29 cellular contexts compared by ENCODE assay signal in genomic region chr13:97852181-97852874, GRCh38.
"Had no signal": no experiment of that assay in that cellular context is flagged by ENCODE, and none has a peak within 500 bp of the region (broad histone marks: within the 10 kb centered on the region; RNA-seq: fewer than 3 reads in every experiment).

No MANE protein-coding gene starts in this region.

- H3K36me3 ChIP-seq: WERI-Rb-1 had no signal

- H3K27me3 Mint-ChIP-seq: activated B cell treated with CpG ODN at 0.5 μM for 24 hours; activated CD4-positive, alpha-beta T cell treated with anti-CD3 and anti-CD28 coated beads, Interleukin-2, amount 10 ng/mL, durations not matched to agents 7 days and 5 days had no signal

- H3K4me1 Mint-ChIP-seq: activated CD4-positive, alpha-beta memory T cell treated with anti-CD3 and anti-CD28 coated beads, Interleukin-2, amount 10 ng/mL, durations not matched to agents 7 days and 5 days; activated CD4-positive, alpha-beta T cell treated with anti-CD3 and anti-CD28 coated beads for 36 hours; activated CD4-positive, alpha-beta T cell treated with anti-CD3 and anti-CD28 coated beads, Interleukin-2, amount 10 ng/mL, durations not matched to agents 7 days and 5 days; activated T-helper 17 cell treated with anti-CD3 and anti-CD28 coated beads, Interleukin-2, amount 50 U/mL, for 72 hours had no signal

- ATAC-seq: activated CD4-positive, alpha-beta T cell treated with anti-CD3 and anti-CD28 coated beads for 36 hours; activated CD4-positive, CD25-positive, alpha-beta regulatory T cell treated with anti-CD3 and anti-CD28 coated beads, Interleukin-2, amount 50 U/mL, for 24 hours; activated T-cell treated with anti-CD3 and anti-CD28 coated beads, Interleukin-2, amount 50 U/mL, for 4 hours; activated T-helper 17 cell treated with anti-CD3 and anti-CD28 coated beads, Interleukin-2, amount 50 U/mL, for 72 hours; body of pancreas; effector memory CD8-positive, alpha-beta T cell had no signal

- H3K4me3 Mint-ChIP-seq: activated B cell treated with CpG ODN at 0.5 μM for 24 hours; activated CD4-positive, alpha-beta memory T cell treated with anti-CD3 and anti-CD28 coated beads, Interleukin-2, amount 10 ng/mL, durations not matched to agents 7 days and 5 days; activated CD4-positive, alpha-beta T cell treated with anti-CD3 and anti-CD28 coated beads for 36 hours; activated CD4-positive, alpha-beta T cell treated with anti-CD3 and anti-CD28 coated beads, Interleukin-2, amount 10 ng/mL, durations not matched to agents 7 days and 5 days; activated naive CD8-positive, alpha-beta T cell; activated T-cell treated with anti-CD3 and anti-CD28 coated beads, Interleukin-2, amount 50 U/mL, for 4 hours; activated T-helper 17 cell treated with anti-CD3 and anti-CD28 coated beads, Interleukin-2, amount 50 U/mL, for 72 hours; effector memory CD8-positive, alpha-beta T cell; T-helper 1 cell treated with Interleukin-12 subunit alpha and Interleukin-12 subunit beta and Interleukin-4 antibody, amounts not matched to agents 30 μg/mL and 1 μg/mL, for 36 hours had no signal

- H3K27me3 ChIP-seq: body of pancreas had no signal

- DNase-seq: activated B cell treated with CpG ODN at 0.5 μM for 24 hours; activated CD4-positive, alpha-beta memory T cell treated with anti-CD3 and anti-CD28 coated beads, Interleukin-2, amount 10 ng/mL, durations not matched to agents 7 days and 5 days; activated CD4-positive, alpha-beta T cell treated with anti-CD3 and anti-CD28 coated beads for 36 hours; activated CD4-positive, alpha-beta T cell treated with anti-CD3 and anti-CD28 coated beads, Interleukin-2, amount 10 ng/mL, durations not matched to agents 7 days and 5 days; activated CD4-positive, alpha-beta T cell treated with anti-CD3 and anti-CD28 coated beads, Interleukin-2, amount 50 U/mL, for 4 hours; activated CD8-positive, alpha-beta memory T cell treated with anti-CD3 and anti-CD28 coated beads for 24 hours; activated effector memory CD4-positive, alpha-beta T cell treated with Interleukin-2 at 50 U/mL for 16 hours; activated gamma-delta T cell treated with Interleukin-2 at 50 U/mL for 16 hours; activated naive CD4-positive, alpha-beta T cell treated with anti-CD3 and anti-CD28 coated beads, Interleukin-2, amount 50 U/mL, for 16 hours; activated naive CD4-positive, alpha-beta T cell treated with Interleukin-2 at 50 U/mL for 16 hours; activated T-cell treated with anti-CD3 and anti-CD28 coated beads, Interleukin-2, amount 50 U/mL, for 4 hours; amniotic stem cell; anterior cingulate cortex; body of pancreas; caudate nucleus; cortex of kidney; dermis blood vessel endothelial cell; effector CD4-positive, alpha-beta T cell; effector memory CD8-positive, alpha-beta T cell; foreskin fibroblast; head of caudate nucleus; T1000; WERI-Rb-1 had no signal

- H3K9me3 Mint-ChIP-seq: activated CD4-positive, alpha-beta memory T cell treated with anti-CD3 and anti-CD28 coated beads, Interleukin-2, amount 10 ng/mL, durations not matched to agents 7 days and 5 days; activated CD4-positive, alpha-beta T cell treated with anti-CD3 and anti-CD28 coated beads, Interleukin-2, amount 10 ng/mL, durations not matched to agents 7 days and 5 days; activated T-cell treated with anti-CD3 and anti-CD28 coated beads, Interleukin-2, amount 50 U/mL, for 4 hours; activated T-helper 17 cell treated with anti-CD3 and anti-CD28 coated beads, Interleukin-2, amount 50 U/mL, for 72 hours; T-helper 1 cell treated with Interleukin-12 subunit alpha and Interleukin-12 subunit beta and Interleukin-4 antibody, amounts not matched to agents 30 μg/mL and 1 μg/mL, for 36 hours had no signal

- FAIRE-seq: colon, frontal cortex had no signal

- H3K27ac ChIP-seq: body of pancreas, WERI-Rb-1 had no signal

- H3K4me3 ChIP-seq: body of pancreas had no signal

- H3K9me3 ChIP-seq: body of pancreas had no signal

- H3K27ac Mint-ChIP-seq: activated B cell treated with CpG ODN at 0.5 μM for 24 hours; activated CD4-positive, alpha-beta memory T cell treated with anti-CD3 and anti-CD28 coated beads, Interleukin-2, amount 10 ng/mL, durations not matched to agents 7 days and 5 days; activated CD4-positive, alpha-beta T cell treated with anti-CD3 and anti-CD28 coated beads for 36 hours; activated CD4-positive, alpha-beta T cell treated with anti-CD3 and anti-CD28 coated beads, Interleukin-2, amount 10 ng/mL, durations not matched to agents 7 days and 5 days; activated naive CD8-positive, alpha-beta T cell; activated T-helper 17 cell treated with anti-CD3 and anti-CD28 coated beads, Interleukin-2, amount 50 U/mL, for 72 hours; effector memory CD8-positive, alpha-beta T cell; T-helper 1 cell treated with Interleukin-12 subunit alpha and Interleukin-12 subunit beta and Interleukin-4 antibody, amounts not matched to agents 30 μg/mL and 1 μg/mL, for 36 hours had no signal

- H3K4me1 ChIP-seq: body of pancreas had no signal

- H3K36me3 Mint-ChIP-seq: activated naive CD8-positive, alpha-beta T cell had no signal
